In the genomic region with DNA sequence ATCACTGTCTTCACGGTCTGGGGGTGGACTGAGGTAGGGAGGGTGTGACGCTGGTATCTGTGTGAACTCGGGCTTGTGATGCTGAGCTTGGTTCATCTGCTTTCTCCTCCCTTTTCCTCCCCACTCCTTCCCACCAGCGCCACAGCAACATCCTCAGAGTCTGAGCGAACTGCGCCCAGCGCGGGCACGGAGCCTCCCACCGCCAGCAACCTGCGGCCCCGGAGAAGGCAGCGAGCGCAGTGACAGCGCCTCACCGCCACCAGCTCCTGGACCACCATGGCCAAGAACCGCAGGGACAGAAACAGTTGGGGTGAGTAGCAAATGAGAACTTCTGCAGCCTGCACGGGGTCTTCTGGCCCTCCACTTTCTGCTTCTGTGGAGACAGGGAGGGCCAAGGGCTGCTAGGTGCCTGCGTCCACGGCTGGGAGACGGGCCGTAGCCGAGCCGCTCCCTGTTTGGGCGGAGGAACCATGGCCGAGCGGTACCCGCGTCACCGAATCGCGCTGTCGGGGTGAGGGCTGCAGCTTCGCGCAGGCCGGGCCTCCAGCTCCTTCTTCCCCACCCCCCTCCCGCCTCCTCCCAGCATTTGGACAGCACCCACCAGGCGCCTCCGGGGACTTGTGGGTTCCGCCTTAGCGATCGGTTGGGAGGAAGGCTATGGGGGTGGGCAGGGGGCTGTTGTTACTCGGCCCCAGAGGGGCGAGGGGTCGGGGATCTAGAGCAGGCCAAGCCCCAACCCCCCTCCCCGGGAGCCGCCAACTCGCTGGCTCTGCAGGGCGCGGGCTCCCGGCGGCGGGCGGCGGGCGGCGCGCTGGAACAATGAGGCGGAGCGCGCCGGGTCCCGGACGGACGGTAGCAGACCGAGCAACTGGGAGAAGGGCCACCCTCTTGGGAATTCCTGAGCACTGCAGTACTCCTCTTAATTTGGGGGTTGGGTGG, we compare ENCODE assay signal across 8 cellular contexts. TPM values are rescaled to one million over a fixed set of nuclear protein-coding genes. Genes with fewer than 3 reads are reported as not detected.
A peak's percentile ranks its signal among the peaks of the same experiment; 100 is the strongest.
DNase-seq lines count a peak whose midpoint lies in the region; ATAC-seq and TF ChIP-seq lines count a peak whose summit lies in the region.

ATL1 (plus strand) TSS at position 156 of the 939 bp plus-strand sequence; CDS start at position 277, 121 bp downstream.

- H3K9me3 ChIP-seq in HUES48 (ENCODE audit: control insufficient read depth, insufficient read depth, low read length) (no peaks in the 10 kb centered on the region), OCI-LY3 (ENCODE audit: insufficient read depth, low read length) (no peaks in the 10 kb centered on the region)

- H3K4me3 Mint-ChIP-seq in naive B cell = peak within 1 kb of the TSS; percentile 76 to 95 (median 87)

- H3K36me3 ChIP-seq in HUES48 (ENCODE audit: control insufficient read depth, insufficient read depth, low read length) = no peaks in the 10 kb centered on the region
- H3K36me3 ChIP-seq in OCI-LY3 (replicated peaks; ENCODE audit: low read depth, low read length) = no peaks in the 10 kb centered on the region

- H3K4me3 ChIP-seq in HUES48 (ENCODE audit: low read depth, low read length) (peak within 1 kb of the TSS; percentile 80), OCI-LY3 (ENCODE audit: low read length) (peak within 1 kb of the TSS; percentile 78), fibroblast of the aortic adventitia (ENCODE audit: low read depth, low read length) (peak within 1 kb of the TSS; percentile 75)

- no peaks in the 10 kb centered on the region for H3K79me2 ChIP-seq in OCI-LY3 (ENCODE audit: low read length)

- no peaks in the 10 kb centered on the region for H3K36me3 Mint-ChIP-seq in naive B cell

- H3K27ac Mint-ChIP-seq in naive B cell = peak within 1 kb of the TSS in 5 of 6 donors; percentile 15 to 82 (median 58)

- peak; percentile 76 to 78 for ATAC-seq in naive B cell (ENCODE audit: low read depth in 2 of 2)
- no peak for ATAC-seq in GM19324 (IDR thresholded peaks at IDR 0.05; ENCODE audit: low FRiP score, unreplicated experiment)

- no peaks in the 10 kb centered on the region for H3K9me3 Mint-ChIP-seq in naive B cell

- peak within 1 kb of the TSS; percentile 58; the same call in 1 of the 2 replicates for H2AFZ ChIP-seq in OCI-LY3 (ENCODE audit: low read depth, low read length)

- DNase-seq in ELF-1 (ENCODE audit: low read depth, low spot score) (peak; percentile 83), activated gamma-delta T cell (lab: John Stamatoyannopoulos, UW) (peak; percentile 20), fibroblast of the aortic adventitia (ENCODE audit: low read depth) (peak; percentile 62), naive B cell (peak; percentile 51), substantia nigra (lab: John Stamatoyannopoulos, UW) (peak in 48 of 49 donors; percentile 22 to 95 (median 73))

- H3K9ac ChIP-seq in HUES48 (ENCODE audit: low read depth, low read length) (peak within 1 kb of the TSS; percentile 74), OCI-LY3 (ENCODE audit: low read length) (peak within 1 kb of the TSS; percentile 34; the same call in 1 of the 2 replicates)

- H3K27me3 ChIP-seq in HUES48 (ENCODE audit: control insufficient read depth, insufficient read depth, low read length) (peaks cover 32% of the 10 kb centered on the region), OCI-LY3 (ENCODE audit: low read depth, low read length) (peaks cover 61% of the 10 kb centered on the region)

- peak within 1 kb of the TSS; percentile 38 for H3K27ac ChIP-seq in HUES48 (ENCODE audit: low read depth, low read length)
- no peak within 1 kb of the TSS for H3K27ac ChIP-seq in OCI-LY3 (ENCODE audit: low read length)
- H3K27ac ChIP-seq in substantia nigra (ENCODE audit: low read depth, low read length, poor library complexity, severe bottlenecking) = peak within 1 kb of the TSS; percentile 94

- H3K27me3 Mint-ChIP-seq in naive B cell = peaks cover 30 to 37% (median 30%) of the 10 kb centered on the region in 3 donors

- H4K20me1 ChIP-seq in OCI-LY3 (ENCODE audit: insufficient read depth, low read length) = no peaks in the 10 kb centered on the region

- H3K4me1 Mint-ChIP-seq in naive B cell = peaks cover 6 to 18% (median 17%) of the 10 kb centered on the region in 3 donors

- H3K4me1 ChIP-seq in HUES48 (ENCODE audit: control insufficient read depth, insufficient read depth, low read length) (peaks cover 8% of the 10 kb centered on the region; the same call in 1 of the 2 replicates), OCI-LY3 (ENCODE audit: low read length) (peaks cover 7% of the 10 kb centered on the region; the same call in 1 of the 2 replicates)

- TF ChIP-seq CTCF in OCI-LY3 (IDR thresholded peaks at IDR 0.05; ENCODE audit: low read depth, low read length) = no peak
- TF ChIP-seq CTCF in fibroblast of the aortic adventitia (IDR thresholded peaks at IDR 0.05; ENCODE audit: insufficient read depth, low read length) = no peak

- H3K4me2 ChIP-seq in OCI-LY3 (ENCODE audit: low read length) = peak within 1 kb of the TSS; percentile 84

RNA-seq across cellular contexts. Expression of gene ATL1, which starts in this region (rescaled TPM):
- 5.2 and 10.7 TPM in 2 replicates for total RNA-seq in fibroblast of the aortic adventitia (ENCODE audit: low replicate concordance)
- 1 to 10 TPM; 2.1 to 7.1 (median 5.2) TPM for polyA plus RNA-seq in naive B cell (ENCODE audit: low read depth in 6 of 6)

Comparison
In these comparisons a context has a peak if more than half of its experiments do, and no peak if none do; other contexts are left out.
1. DNase-seq: peak in every context shown above with its lines; median percentile 83 in ELF-1; 73 in substantia nigra; 62 in fibroblast of the aortic adventitia; 51 in naive B cell; 20 in activated gamma-delta T cell.